ENCODE assay signal across 1 cellular context in genomic region chr1:84690397-84691138, GRCh38.
A peak's percentile ranks its signal among the peaks of the same experiment; 100 is the strongest.
TF ChIP-seq lines count a peak whose summit lies in the region.

SSX2IP (minus strand) TSS chr1:84690461; CDS start chr1:84671219, 19,242 bp downstream.

TF ChIP-seq in K562, 482 proteins besides CTCF, POLR2A, EP300 and RAD21 (continued from another document and continues in another):
- TF ChIP-seq GTF2B (IDR thresholded peaks at IDR 0.05; ENCODE audit: extremely low read depth, insufficient read length) (no peak), ARID3A (IDR thresholded peaks at IDR 0.05; ENCODE audit: borderline replicate concordance, low read depth, low read length) (no peak), EZH2 (IDR thresholded peaks at IDR 0.05; ENCODE audit: borderline replicate concordance, low read depth, low read length) (no peak), TCF7 (IDR thresholded peaks at IDR 0.05; ENCODE audit: borderline replicate concordance) (no peak), E2F8 (IDR thresholded peaks at IDR 0.05; ENCODE audit: low read depth, partially characterized antibody) (no peak), ZNF12 (CRISPR knock-in tag; IDR thresholded peaks at IDR 0.05) (no peak), BMI1 (IDR thresholded peaks at IDR 0.05; ENCODE audit: low read length) (peak; percentile 65; the same call in 1 of the 2 replicates), HINFP (tag; conservative IDR thresholded peaks at IDR 0.05; ENCODE audit: low read depth) (peak; percentile 98), NUFIP1 (IDR thresholded peaks at IDR 0.05; ENCODE audit: partially characterized antibody) (no peak), NR4A1 (CRISPR knock-in tag; IDR thresholded peaks at IDR 0.05) (no peak), NR4A1 (tag; IDR thresholded peaks at IDR 0.05) (no peak), ZNF174 (CRISPR knock-in tag; IDR thresholded peaks at IDR 0.05) (no peak), FOXA3 (CRISPR knock-in tag; conservative IDR thresholded peaks at IDR 0.05 in 1 of 2, IDR thresholded peaks at IDR 0.05 in 1 of 2) (no peak), ZNF444 (CRISPR knock-in tag; IDR thresholded peaks at IDR 0.05) (no peak), ZNF146 (CRISPR knock-in tag; IDR thresholded peaks at IDR 0.05; ENCODE audit: unreplicated experiment) (no peak), HMG20A (CRISPR knock-in tag; conservative IDR thresholded peaks at IDR 0.05) (no peak), BHLHE40 (IDR thresholded peaks at IDR 0.05; ENCODE audit: low read length) (peak; percentile 53; the same call in 1 of the 2 replicates), MAZ (CRISPR knock-in tag; conservative IDR thresholded peaks at IDR 0.05 in 1 of 2, IDR thresholded peaks at IDR 0.05 in 1 of 2) (peak; percentile 57 to 91; a peak in 3 of 4 replicates), TOE1 (IDR thresholded peaks at IDR 0.05; ENCODE audit: borderline replicate concordance) (peak; percentile 48; the same call in 1 of the 2 replicates), TOE1 (CRISPR knock-in tag; IDR thresholded peaks at IDR 0.05; ENCODE audit: borderline replicate concordance, low read depth) (no peak), ZNF3 (CRISPR knock-in tag; IDR thresholded peaks at IDR 0.05) (no peak), TAF1 (IDR thresholded peaks at IDR 0.05; ENCODE audit: control insufficient read depth, extremely low read depth, insufficient read depth, low read length, severe bottlenecking) (peak; percentile 24), JUNB (CRISPR knock-in tag; conservative IDR thresholded peaks at IDR 0.05) (no peak), ZNF318 (IDR thresholded peaks at IDR 0.05; ENCODE audit: borderline replicate concordance in 1 of 2, low read depth in 1 of 2) (no peak), YY1 (IDR thresholded peaks at IDR 0.05; ENCODE audit: borderline replicate concordance in 1 of 3, control insufficient read depth in 1 of 3, extremely low read depth in 1 of 3, insufficient read depth in 3 of 3, insufficient read length in 1 of 3, insufficient replicate concordance in 2 of 3, low read depth in 1 of 3, low read length in 2 of 3) (no peak), GMEB1 (CRISPR knock-in tag; IDR thresholded peaks at IDR 0.05) (peak; percentile 51; the same call in 1 of the 2 replicates), HDAC1 (IDR thresholded peaks at IDR 0.05) (peak; percentile 32 to 88; a peak in 3 of 4 replicates), BRF2 (IDR thresholded peaks at IDR 0.05; ENCODE audit: borderline replicate concordance, insufficient read depth, insufficient read length) (no peak), KLF16 (IDR thresholded peaks at IDR 0.05) (no peak), KAT8 (IDR thresholded peaks at IDR 0.05; ENCODE audit: low read depth) (no peak), CREB1 (IDR thresholded peaks at IDR 0.05) (no peak), CREB1 (CRISPR knock-in tag; IDR thresholded peaks at IDR 0.05) (no peak), WHSC1 (IDR thresholded peaks at IDR 0.05; ENCODE audit: low read length) (no peak), ATF3 (IDR thresholded peaks at IDR 0.05) (peak; percentile 55), ATF3 (CRISPR knock-in tag; conservative IDR thresholded peaks at IDR 0.05) (no peak; the same call in 1 of the 2 replicates), NFE2 (IDR thresholded peaks at IDR 0.05; ENCODE audit: low read depth) (no peak), ZBTB1 (CRISPR knock-in tag; IDR thresholded peaks at IDR 0.05; ENCODE audit: borderline replicate concordance, low read depth) (peak; percentile 98), ZNF140 (CRISPR knock-in tag; IDR thresholded peaks at IDR 0.05) (no peak), PREB (CRISPR knock-in tag; IDR thresholded peaks at IDR 0.05) (no peak)
